18 cellular contexts compared by ENCODE assay signal in the genomic region with DNA sequence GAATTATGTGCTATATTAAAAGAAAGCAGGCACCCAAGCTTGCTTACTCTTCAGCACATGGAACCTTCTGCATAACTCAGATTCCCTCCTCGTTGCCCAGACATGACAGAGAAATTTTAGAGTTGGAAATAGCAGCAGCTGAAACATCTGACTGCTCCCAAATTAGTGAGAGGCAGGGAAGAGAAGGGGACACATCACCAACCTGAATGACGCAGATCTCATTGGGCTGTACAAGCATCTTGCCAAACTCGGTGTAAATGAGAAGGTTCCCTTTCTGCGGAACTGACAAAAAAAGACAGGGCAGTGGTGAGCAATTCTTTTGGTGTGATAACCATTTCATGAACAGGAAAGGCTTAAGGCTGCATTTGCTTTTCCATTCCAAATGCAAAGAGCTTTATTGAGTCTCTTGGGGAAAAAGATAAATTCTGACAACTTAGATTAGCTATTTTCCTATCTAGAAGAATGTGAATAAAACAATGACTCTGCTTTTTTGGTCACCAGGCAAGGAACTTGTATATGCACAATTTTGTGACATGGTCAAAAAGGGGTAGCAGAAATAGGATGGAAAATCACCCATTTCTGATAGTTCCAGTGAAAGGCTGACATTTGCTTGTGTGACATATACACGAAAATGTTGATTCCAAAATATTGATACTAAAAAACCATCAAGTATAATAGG. TPM values are rescaled to one million over a fixed set of nuclear protein-coding genes. Genes with fewer than 3 reads are reported as not detected.
A peak's percentile ranks its signal among the peaks of the same experiment; 100 is the strongest.
DNase-seq lines count a peak whose midpoint lies in the region; ATAC-seq, FAIRE-seq and TF ChIP-seq lines count a peak whose summit lies in the region.
"Had no signal": no experiment of that assay in that cellular context is flagged by ENCODE, and none has a peak within 500 bp of the region (broad histone marks: within the 10 kb centered on the region; RNA-seq: fewer than 3 reads in every experiment).

No MANE protein-coding gene starts in this region.

- 0 out of 2 replicates have a peak, but pooled peaks cover 3% of the 10 kb centered on the region for H4K20me1 ChIP-seq in HepG2 (ENCODE audit: insufficient read depth, low read length)

- TF ChIP-seq POLR2A in HepG2 (IDR thresholded peaks at IDR 0.05; ENCODE audit: insufficient read depth in 1 of 2, low read depth in 2 of 2, low read length in 2 of 2) (no peak), right lobe of liver (IDR thresholded peaks at IDR 0.05) (no peak)

- H3K27ac Mint-ChIP-seq in activated CD4-positive, alpha-beta T cell treated with anti-CD3 and anti-CD28 coated beads for 36 hours: no peak overlapping the region
- H3K27ac Mint-ChIP-seq: CD4-positive, alpha-beta memory T cell had no signal

- DNase-seq in HepG2 (ENCODE audit: low spot score): no peak
- no peak for DNase-seq in right lobe of liver
- peak; percentile 52 for DNase-seq in myocyte (ENCODE audit: low read depth)
- DNase-seq in AML-193 (lab: John Stamatoyannopoulos, UW): no peak
- DNase-seq in activated CD4-positive, alpha-beta T cell treated with anti-CD3 and anti-CD28 coated beads for 36 hours: no peak
- DNase-seq in urothelium cell line (ENCODE audit: low spot score): no peak
- DNase-seq: CD4-positive, alpha-beta memory T cell; DMS79; GM23248; MG63; NCI-H1105; NCI-H1694 treated with DMSO at 0.1 percent for 48 hours; NCI-H446; PC-9 had no signal

- CTCF ChIA-PET in HepG2 (lab: Yijun Ruan, JAX; ENCODE audit: low intra/inter-chr PET ratio, low total read pairs): no interaction called here
- CTCF ChIA-PET in activated CD4-positive, alpha-beta T cell treated with anti-CD3 and anti-CD28 coated beads for 36 hours (lab: Charles Lee): no interaction called here

- TF ChIP-seq RAD21 in HepG2 (CRISPR knock-in tag; IDR thresholded peaks at IDR 0.05): no peak

- no peaks in the 10 kb centered on the region for H3K27me3 Mint-ChIP-seq in activated CD4-positive, alpha-beta T cell treated with anti-CD3 and anti-CD28 coated beads for 36 hours
- H3K27me3 Mint-ChIP-seq: CD4-positive, alpha-beta memory T cell had no signal

- no peak overlapping the region for H2AFZ ChIP-seq in HepG2 (ENCODE audit: low read length)
- H2AFZ ChIP-seq: GM23248, PC-9 had no signal

- no peaks in the 10 kb centered on the region for H3K79me2 ChIP-seq in HepG2 (ENCODE audit: insufficient read depth, low read length)

- in situ Hi-C loops in HepG2 (cut with HindIII; ENCODE audit: extremely low pct_ligation_motif_present, low pct_unique_long_range_greater_than_20kb): no loop called here

- no TSS peak for BruUV-seq in HepG2 (replicated peaks; lab: Mats Ljungman, UMichigan)

- H3K9me3 Mint-ChIP-seq in activated CD4-positive, alpha-beta T cell treated with anti-CD3 and anti-CD28 coated beads for 36 hours (ENCODE audit: low read depth): no peaks in the 10 kb centered on the region

- no peak overlapping the region for H3K4me3 Mint-ChIP-seq in activated CD4-positive, alpha-beta T cell treated with anti-CD3 and anti-CD28 coated beads for 36 hours
- H3K4me3 Mint-ChIP-seq: CD4-positive, alpha-beta memory T cell had no signal

- H3K4me1 ChIP-seq in HepG2 (ENCODE audit: insufficient read depth, low read length): peaks cover 26% of the 10 kb centered on the region
- no peaks in the 10 kb centered on the region for H3K4me1 ChIP-seq in right lobe of liver

- TF ChIP-seq EP300 in HepG2 (IDR thresholded peaks at IDR 0.05; ENCODE audit: low read depth in 2 of 2, low read length in 2 of 2) (no peak), HepG2 (CRISPR knock-in tag; IDR thresholded peaks at IDR 0.05; ENCODE audit: borderline replicate concordance) (no peak)

- WGBS in HepG2 (ENCODE audit: low lambda C conversion rate): 98% methylated on average over 5 of the region's 5 CpGs
- WGBS in right lobe of liver (ENCODE audit: insufficient coverage, low coverage, low lambda C conversion rate, missing lambda C conversion rate): 82% methylated on average over 5 of the region's 5 CpGs

- no peaks in the 10 kb centered on the region for H3K36me3 Mint-ChIP-seq in activated CD4-positive, alpha-beta T cell treated with anti-CD3 and anti-CD28 coated beads for 36 hours (ENCODE audit: low read depth)

- H3K9ac ChIP-seq in HepG2 (ENCODE audit: insufficient read depth, low read depth, low read length): no peak overlapping the region
- H3K9ac ChIP-seq: GM23248 had no signal

- H3K27me3 ChIP-seq in HepG2 (ENCODE audit: control insufficient read depth in 1 of 2, insufficient read depth in 2 of 2, low read length in 2 of 2) (no peaks in the 10 kb centered on the region), right lobe of liver (no peaks in the 10 kb centered on the region)
- H3K27me3 ChIP-seq: MG63 had no signal

- no peak for ATAC-seq in HepG2
- ATAC-seq in right lobe of liver: no peak
- ATAC-seq in activated CD4-positive, alpha-beta T cell treated with anti-CD3 and anti-CD28 coated beads for 36 hours: no peak
- ATAC-seq: A549 had no signal

- no peaks in the 10 kb centered on the region for H3K4me1 Mint-ChIP-seq in activated CD4-positive, alpha-beta T cell treated with anti-CD3 and anti-CD28 coated beads for 36 hours
- H3K4me1 Mint-ChIP-seq: CD4-positive, alpha-beta memory T cell had no signal

- TF ChIP-seq CTCF in HepG2 (CRISPR knock-in tag; IDR thresholded peaks at IDR 0.05): no peak
- TF ChIP-seq CTCF in right lobe of liver (IDR thresholded peaks at IDR 0.05): no peak

- H3K4me2 ChIP-seq in HepG2 (ENCODE audit: low read depth, low read length): no peak overlapping the region
- H3K4me2 ChIP-seq: A549, PC-9 had no signal

- H3K9me3 ChIP-seq in HepG2 (ENCODE audit: low read length): no peaks in the 10 kb centered on the region
- no peaks in the 10 kb centered on the region for H3K9me3 ChIP-seq in right lobe of liver
- H3K9me3 ChIP-seq: A549, MG63 had no signal

- H3K4me3 ChIP-seq in HepG2 (replicated peaks in 1 of 3; ENCODE audit: insufficient read depth in 1 of 3, low read depth in 2 of 3, low read length in 3 of 3) (no peak overlapping the region), right lobe of liver (no peak overlapping the region)
- H3K4me3 ChIP-seq: A549, GM23248, MG63, PC-9 had no signal

- H3K36me3 ChIP-seq in HepG2 (replicated peaks in 1 of 2; ENCODE audit: control insufficient read depth in 1 of 2, insufficient read depth in 2 of 2, low read length in 2 of 2) (peaks cover 49 to 87% of the 10 kb centered on the region in 2 experiments), right lobe of liver (peaks cover 0 to 98% (median 44%) of the 10 kb centered on the region in 4 donors)
- H3K36me3 ChIP-seq: MG63 had no signal

- FAIRE-seq in HepG2 (lab: Jason Lieb, UNC) (no peak), urothelium cell line (lab: Jason Lieb, UNC) (no peak)
- FAIRE-seq: A549, GM12891 had no signal

- intact Hi-C loops in HepG2 (cut with micrococcal nuclease; ENCODE audit: unreplicated experiment): no loop called here
- intact Hi-C loops in right lobe of liver (cut with DNase I): no loop called here
- intact Hi-C loops in activated CD4-positive, alpha-beta T cell treated with anti-CD3 and anti-CD28 coated beads for 36 hours (cut with DNase I, micrococcal nuclease): no loop called here

- no peak overlapping the region for H3K27ac ChIP-seq in HepG2 (ENCODE audit: extremely low read length, insufficient read depth, low read length)
- no peak overlapping the region for H3K27ac ChIP-seq in right lobe of liver
- peak overlapping the region; percentile 41 for H3K27ac ChIP-seq in cingulate gyrus (ENCODE audit: low read depth, low read length)
- H3K27ac ChIP-seq: A549, GM23248, PC-9 had no signal

- POLR2A ChIA-PET in HepG2 (lab: Yijun Ruan, JAX): no interaction called here
- POLR2A ChIA-PET in activated CD4-positive, alpha-beta T cell treated with anti-CD3 and anti-CD28 coated beads for 36 hours (lab: Charles Lee): no interaction called here

RNA-seq across cellular contexts. Expression of a gene that starts 35.1 kb away (rescaled TPM):
- total RNA-seq in HepG2 (2016; rRNA removed; fragmentation: Illumina TruSeq; extraction: Trizol) (265 and 319 TPM in 2 replicates), right lobe of liver (100 to 1,000 TPM; 117 to 610 (median 341) TPM), myocyte (not detected in 2 replicates)
- 67.0 and 67.5 TPM in 2 replicates for total RNA-seq in HepG2 (2016; cell fraction: cytosol; rRNA removed; fragmentation: Illumina TruSeq; extraction: Trizol; ENCODE audit: low read depth)
- 256 and 310 TPM in 2 replicates for total RNA-seq in HepG2 (2016; cell fraction: insoluble cytoplasmic fraction; rRNA removed; fragmentation: Illumina TruSeq; extraction: Trizol)
- total RNA-seq in HepG2 (2016; cell fraction: membrane; rRNA removed; fragmentation: Illumina TruSeq; extraction: Trizol): 82.1 and 92.3 TPM in 2 replicates
- total RNA-seq in HepG2 (2016; cell fraction: nucleus; rRNA removed; fragmentation: Illumina TruSeq; extraction: Trizol): 282 and 300 TPM in 2 replicates
- polyA plus RNA-seq in HepG2 (2011; rRNA removed): 398 and 420 TPM in 2 replicates
- polyA plus RNA-seq in HepG2 (2011; cell fraction: cytosol; rRNA removed): 151 and 200 TPM in 2 replicates
- polyA plus RNA-seq in HepG2 (2011; cell fraction: nucleus; rRNA removed): 745 and 782 TPM in 2 replicates
- polyA plus RNA-seq in HepG2 (2012): 254 and 296 TPM in 2 replicates
- 44.7 and 45.8 TPM in 2 replicates for polyA plus RNA-seq in HepG2 (2016; cell fraction: cytosol; fragmentation: Illumina TruSeq; extraction: Trizol; ENCODE audit: low read depth)
- polyA plus RNA-seq in HepG2 (2016; cell fraction: insoluble cytoplasmic fraction; fragmentation: Illumina TruSeq; extraction: Trizol; ENCODE audit: low read depth): 242 and 251 TPM in 2 replicates
- 51.1 and 52.9 TPM in 2 replicates for polyA plus RNA-seq in HepG2 (2016; cell fraction: membrane; fragmentation: Illumina TruSeq; extraction: Trizol; ENCODE audit: low read depth)
- 287 and 304 TPM in 2 replicates for polyA plus RNA-seq in HepG2 (2016; cell fraction: nucleus; fragmentation: Illumina TruSeq; extraction: Trizol; ENCODE audit: insufficient read depth, low read depth)
- 0.42 and 257 TPM in 2 replicates for polyA minus RNA-seq in HepG2 (2011; rRNA and poly(A)+ RNA removed; ENCODE audit: low replicate concordance)
- polyA minus RNA-seq in HepG2 (2011; cell fraction: cytosol; rRNA and poly(A)+ RNA removed): 107 and 125 TPM in 2 replicates
- 1,013 and 1,338 TPM in 2 replicates for polyA minus RNA-seq in HepG2 (2011; cell fraction: nucleus; rRNA and poly(A)+ RNA removed)
- polyA plus RNA-seq in myocyte (2012): 0.54 TPM
- total RNA-seq in activated CD4-positive, alpha-beta T cell treated with anti-CD3 and anti-CD28 coated beads for 36 hours: under 1 TPM; 0.16 to 0.58 TPM
- total RNA-seq: G401, GM23248 had no signal
- polyA plus RNA-seq: CD4-positive, alpha-beta memory T cell; GM23248 had no signal

RNA-seq across cellular contexts. Expression of a gene that starts 50.8 kb away (rescaled TPM):
- total RNA-seq in HepG2 (2016; rRNA removed; fragmentation: Illumina TruSeq; extraction: Trizol) (115 and 117 TPM in 2 replicates), right lobe of liver (10 to 100 TPM; 69.3 to 98.9 (median 77.5) TPM), myocyte (81.1 and 150 TPM in 2 replicates)
- total RNA-seq in HepG2 (2016; cell fraction: cytosol; rRNA removed; fragmentation: Illumina TruSeq; extraction: Trizol; ENCODE audit: low read depth): 39.9 and 43.6 TPM in 2 replicates
- total RNA-seq in HepG2 (2016; cell fraction: insoluble cytoplasmic fraction; rRNA removed; fragmentation: Illumina TruSeq; extraction: Trizol): 110 and 124 TPM in 2 replicates
- total RNA-seq in HepG2 (2016; cell fraction: membrane; rRNA removed; fragmentation: Illumina TruSeq; extraction: Trizol): 33.6 and 35.8 TPM in 2 replicates
- 55.5 and 56.1 TPM in 2 replicates for total RNA-seq in HepG2 (2016; cell fraction: nucleus; rRNA removed; fragmentation: Illumina TruSeq; extraction: Trizol)
- polyA plus RNA-seq in HepG2 (2011; rRNA removed): 114 and 116 TPM in 2 replicates
- 159 and 174 TPM in 2 replicates for polyA plus RNA-seq in HepG2 (2011; cell fraction: cytosol; rRNA removed)
- polyA plus RNA-seq in HepG2 (2011; cell fraction: nucleus; rRNA removed): 62.2 and 63.2 TPM in 2 replicates
- polyA plus RNA-seq in HepG2 (2012): 93.3 and 104 TPM in 2 replicates
- 81.3 and 104 TPM in 2 replicates for polyA plus RNA-seq in HepG2 (2016; cell fraction: cytosol; fragmentation: Illumina TruSeq; extraction: Trizol; ENCODE audit: low read depth)
- 235 and 273 TPM in 2 replicates for polyA plus RNA-seq in HepG2 (2016; cell fraction: insoluble cytoplasmic fraction; fragmentation: Illumina TruSeq; extraction: Trizol; ENCODE audit: low read depth)
- polyA plus RNA-seq in HepG2 (2016; cell fraction: membrane; fragmentation: Illumina TruSeq; extraction: Trizol; ENCODE audit: low read depth): 63.4 and 67.0 TPM in 2 replicates
- polyA plus RNA-seq in HepG2 (2016; cell fraction: nucleus; fragmentation: Illumina TruSeq; extraction: Trizol; ENCODE audit: insufficient read depth, low read depth): 131 and 145 TPM in 2 replicates
- 56.8 and 189 TPM in 2 replicates for polyA minus RNA-seq in HepG2 (2011; rRNA and poly(A)+ RNA removed; ENCODE audit: low replicate concordance)
- polyA minus RNA-seq in HepG2 (2011; cell fraction: cytosol; rRNA and poly(A)+ RNA removed): 65.4 and 78.7 TPM in 2 replicates
- 34.8 and 40.0 TPM in 2 replicates for polyA minus RNA-seq in HepG2 (2011; cell fraction: nucleus; rRNA and poly(A)+ RNA removed)
- polyA plus RNA-seq in myocyte (2012): 225 TPM
- 100 to 1,000 TPM; 157 to 186 TPM for total RNA-seq in activated CD4-positive, alpha-beta T cell treated with anti-CD3 and anti-CD28 coated beads for 36 hours

Comparison
In these comparisons a context has a peak if more than half of its experiments do, and no peak if none do; other contexts are left out.
1. RNA of a gene that starts 35.1 kb away (total RNA-seq): 117 to 610 TPM in right lobe of liver and 67.0 to 319 TPM in HepG2; 0.16 to 0.58 TPM in activated CD4-positive, alpha-beta T cell treated with anti-CD3 and anti-CD28 coated beads for 36 hours and not detected in myocyte; every median in the first group is over 10 times any median in the second.